25 cellular contexts compared by ENCODE assay signal in genomic region chr11:61277186-61277972, GRCh38. TPM values are rescaled to one million over a fixed set of nuclear protein-coding genes. Genes with fewer than 3 reads are reported as not detected.
"Had no signal": no experiment of that assay in that cellular context is flagged by ENCODE, and none has a peak within 500 bp of the region (broad histone marks: within the 10 kb centered on the region; RNA-seq: fewer than 3 reads in every experiment).

No MANE protein-coding gene starts in this region.

- H3K4me1 ChIP-seq: breast epithelium, heart left ventricle, parathyroid adenoma, uterus had no signal

- H3K27me3 ChIP-seq: breast epithelium, heart left ventricle, suprapubic skin, uterus had no signal

- H3K4me1 Mint-ChIP-seq: activated naive CD4-positive, alpha-beta T cell treated with anti-CD3 and anti-CD28 coated beads, Interleukin-2, amount 50 U/mL, for 24 hours had no signal

- H3K9ac ChIP-seq: parathyroid adenoma had no signal

- H3K36me3 Mint-ChIP-seq: activated naive CD4-positive, alpha-beta T cell treated with anti-CD3 and anti-CD28 coated beads, Interleukin-2, amount 50 U/mL, for 24 hours; natural killer cell treated with Interleukin-12 subunit alpha and Interleukin-12 subunit beta and Interleukin-15 and Interleukin-18, amount 100 ng/mL, for 72 hours had no signal

- H3K9me3 ChIP-seq: breast epithelium, esophagus squamous epithelium, gastroesophageal sphincter, heart left ventricle, stomach, suprapubic skin, transverse colon, uterus had no signal

- H3K4me3 Mint-ChIP-seq: activated CD8-positive, alpha-beta T cell treated with anti-CD3 and anti-CD28 coated beads, Interleukin-2, amount 10 ng/mL, durations not matched to agents 7 days and 5 days; activated naive CD4-positive, alpha-beta T cell treated with anti-CD3 and anti-CD28 coated beads, Interleukin-2, amount 50 U/mL, for 24 hours; activated T-helper 1 cell treated with anti-CD3 and anti-CD28 coated beads, Interleukin-12 subunit alpha, Interleukin-12 subunit beta, Interleukin-2, Interleukin-4 antibody, amounts not matched to agents 30 ng/mL and 10 ng/mL and 1 ng/mL, durations not matched to agents 14 hours and 24 hours and 36 hours; natural killer cell treated with Interleukin-12 subunit alpha and Interleukin-12 subunit beta and Interleukin-15 and Interleukin-18, amount 100 ng/mL, for 72 hours; stimulated activated memory B cell treated with anti-CD40 and anti-IgM and Interleukin-4, amounts not matched to agents 10 μg/mL and 1 μg/mL and 100 μg/mL, for 72 hours had no signal

- H2AFZ ChIP-seq: parathyroid adenoma had no signal

- H3K9me3 Mint-ChIP-seq: activated naive CD4-positive, alpha-beta T cell treated with anti-CD3 and anti-CD28 coated beads, Interleukin-2, amount 50 U/mL, for 24 hours; activated T-helper 1 cell treated with anti-CD3 and anti-CD28 coated beads, Interleukin-12 subunit alpha, Interleukin-12 subunit beta, Interleukin-2, Interleukin-4 antibody, amounts not matched to agents 30 ng/mL and 10 ng/mL and 1 ng/mL, durations not matched to agents 14 hours and 24 hours and 36 hours; natural killer cell treated with Interleukin-12 subunit alpha and Interleukin-12 subunit beta and Interleukin-15 and Interleukin-18, amount 100 ng/mL, for 72 hours had no signal

- H3K27ac Mint-ChIP-seq: activated CD8-positive, alpha-beta T cell treated with anti-CD3 and anti-CD28 coated beads, Interleukin-2, amount 10 ng/mL, durations not matched to agents 7 days and 5 days; activated naive CD4-positive, alpha-beta T cell treated with anti-CD3 and anti-CD28 coated beads, Interleukin-2, amount 50 U/mL, for 24 hours; activated T-helper 1 cell treated with anti-CD3 and anti-CD28 coated beads, Interleukin-12 subunit alpha, Interleukin-12 subunit beta, Interleukin-2, Interleukin-4 antibody, amounts not matched to agents 30 ng/mL and 10 ng/mL and 1 ng/mL, durations not matched to agents 14 hours and 24 hours and 36 hours; natural killer cell treated with Interleukin-12 subunit alpha and Interleukin-12 subunit beta and Interleukin-15 and Interleukin-18, amount 100 ng/mL, for 72 hours; stimulated activated memory B cell treated with anti-CD40 and anti-IgM and Interleukin-4, amounts not matched to agents 10 μg/mL and 1 μg/mL and 100 μg/mL, for 72 hours had no signal

- H3K4me3 ChIP-seq: breast epithelium, coronary artery, esophagus squamous epithelium, gastroesophageal sphincter, heart left ventricle, stomach, suprapubic skin, transverse colon, uterus had no signal

- ATAC-seq: activated CD8-positive, alpha-beta T cell treated with anti-CD3 and anti-CD28 coated beads, Interleukin-2, amount 10 ng/mL, durations not matched to agents 7 days and 5 days; gastroesophageal sphincter; heart left ventricle; left ventricle myocardium superior; natural killer cell treated with Interleukin-12 subunit alpha and Interleukin-12 subunit beta and Interleukin-15 and Interleukin-18, amount 100 ng/mL, for 72 hours; sciatic nerve; stimulated activated memory B cell treated with anti-CD40 and anti-IgM and Interleukin-4, amounts not matched to agents 10 μg/mL and 1 μg/mL and 100 μg/mL, for 72 hours had no signal

- H3K27me3 Mint-ChIP-seq: activated naive CD4-positive, alpha-beta T cell treated with anti-CD3 and anti-CD28 coated beads, Interleukin-2, amount 50 U/mL, for 24 hours; stimulated activated memory B cell treated with anti-CD40 and anti-IgM and Interleukin-4, amounts not matched to agents 10 μg/mL and 1 μg/mL and 100 μg/mL, for 72 hours had no signal

- DNase-seq: activated CD4-positive, alpha-beta T cell treated with anti-CD3 and anti-CD28 coated beads for 1 hour; activated CD4-positive, alpha-beta T cell treated with anti-CD3 and anti-CD28 coated beads, Interleukin-2, amount 50 U/mL, for 1 hour; activated CD8-positive, alpha-beta T cell treated with anti-CD3 and anti-CD28 coated beads, Interleukin-2, amount 10 ng/mL, durations not matched to agents 7 days and 5 days; activated gamma-delta T cell; esophagus squamous epithelium; heart left ventricle; left ventricle myocardium superior; mammary epithelial cell; small intestine; stimulated activated CD4-positive, alpha-beta T cell treated with anti-CD3 and anti-CD28 coated beads, Interleukin-15, amount 100 ng/mL, for 24 hours; stomach; T-helper 1 cell; transverse colon; uterus; WERI-Rb-1 had no signal

- H3K36me3 ChIP-seq: breast epithelium, esophagus squamous epithelium, gastroesophageal sphincter, heart left ventricle, stomach, suprapubic skin, transverse colon, uterus had no signal

- H3K27ac ChIP-seq: breast epithelium, coronary artery, esophagus squamous epithelium, gastroesophageal sphincter, heart left ventricle, parathyroid adenoma, stomach, suprapubic skin, transverse colon, uterus, WERI-Rb-1 had no signal

RNA-seq across cellular contexts. Expression of gene PGA5, which starts 36.4 kb away (rescaled TPM):
- total RNA-seq: activated CD8-positive, alpha-beta T cell treated with anti-CD3 and anti-CD28 coated beads, Interleukin-2, amount 10 ng/mL, durations not matched to agents 7 days and 5 days; activated T-helper 1 cell treated with anti-CD3 and anti-CD28 coated beads, Interleukin-12 subunit alpha, Interleukin-12 subunit beta, Interleukin-2, Interleukin-4 antibody, amounts not matched to agents 30 ng/mL and 10 ng/mL and 1 ng/mL, durations not matched to agents 14 hours and 24 hours and 36 hours; mammary epithelial cell; natural killer cell treated with Interleukin-12 subunit alpha and Interleukin-12 subunit beta and Interleukin-15 and Interleukin-18, amount 100 ng/mL, for 72 hours; sciatic nerve; suprapubic skin; uterus had no signal
- polyA plus RNA-seq: mammary epithelial cell had no signal

RNA-seq across cellular contexts. Expression of gene PGA4, which starts 55.2 kb away (rescaled TPM):
- total RNA-seq: activated CD8-positive, alpha-beta T cell treated with anti-CD3 and anti-CD28 coated beads, Interleukin-2, amount 10 ng/mL, durations not matched to agents 7 days and 5 days; activated T-helper 1 cell treated with anti-CD3 and anti-CD28 coated beads, Interleukin-12 subunit alpha, Interleukin-12 subunit beta, Interleukin-2, Interleukin-4 antibody, amounts not matched to agents 30 ng/mL and 10 ng/mL and 1 ng/mL, durations not matched to agents 14 hours and 24 hours and 36 hours; mammary epithelial cell; natural killer cell treated with Interleukin-12 subunit alpha and Interleukin-12 subunit beta and Interleukin-15 and Interleukin-18, amount 100 ng/mL, for 72 hours; sciatic nerve had no signal
- polyA plus RNA-seq: mammary epithelial cell had no signal
